Comparison of ENCODE assay signal across 14 cellular contexts in the genomic region with DNA sequence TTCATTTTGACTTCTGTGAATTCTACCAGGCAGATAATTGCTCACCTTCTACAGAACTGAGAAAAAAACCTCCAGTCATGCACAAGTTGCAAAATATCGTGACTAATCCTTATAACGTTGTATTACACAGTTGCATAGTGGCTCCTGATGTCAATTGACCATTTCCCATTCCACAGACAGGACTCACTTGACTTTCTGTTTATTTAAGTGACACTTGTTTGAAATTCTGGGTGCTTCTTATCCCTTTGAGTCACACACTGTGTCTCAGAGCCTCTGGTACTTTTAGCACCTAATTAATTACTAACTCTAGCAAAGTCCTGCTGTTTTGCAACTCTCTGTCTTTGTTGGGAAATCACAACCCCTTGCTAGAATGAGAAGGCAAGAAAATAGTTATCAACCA. TPM values are rescaled to one million over a fixed set of nuclear protein-coding genes. Genes with fewer than 3 reads are reported as not detected.
A peak's percentile ranks its signal among the peaks of the same experiment; 100 is the strongest.
DNase-seq lines count a peak whose midpoint lies in the region; ATAC-seq, FAIRE-seq and TF ChIP-seq lines count a peak whose summit lies in the region.
"Had no signal": no experiment of that assay in that cellular context is flagged by ENCODE, and none has a peak within 500 bp of the region (broad histone marks: within the 10 kb centered on the region; RNA-seq: fewer than 3 reads in every experiment).

No MANE protein-coding gene starts in this region.

- ATAC-seq in HG03378 (IDR thresholded peaks at IDR 0.05; ENCODE audit: unreplicated experiment): no peak

- 60% methylated on average over 2 of the region's 2 CpGs for WGBS in suprapubic skin

- TF ChIP-seq CTCF in RWPE1 (conservative IDR thresholded peaks at IDR 0.05; ENCODE audit: low read depth) (no peak), fibroblast of pulmonary artery (IDR thresholded peaks at IDR 0.05; ENCODE audit: low read length, missing control alignments) (no peak), suprapubic skin (IDR thresholded peaks at IDR 0.05) (no peak)

- H3K27ac ChIP-seq in RWPE1 (no peak overlapping the region), suprapubic skin (no peak overlapping the region)
- H3K27ac ChIP-seq: VCaP had no signal

- no peaks in the 10 kb centered on the region for H3K36me3 ChIP-seq in suprapubic skin

- TF ChIP-seq POLR2A in H54 (IDR thresholded peaks at IDR 0.05; ENCODE audit: low read depth, low read length) (no peak), suprapubic skin (IDR thresholded peaks at IDR 0.05) (no peak)

- no peak overlapping the region for H3K4me3 ChIP-seq in fibroblast of pulmonary artery (replicated peaks; ENCODE audit: low read depth, low read length)
- H3K4me3 ChIP-seq in suprapubic skin: no peak overlapping the region

- H3K27me3 ChIP-seq in suprapubic skin: no peaks in the 10 kb centered on the region

- TF ChIP-seq EP300 in suprapubic skin (IDR thresholded peaks at IDR 0.05): peak; percentile 97

- FAIRE-seq in H54 (lab: Jason Lieb, UNC): peak; percentile 83
- FAIRE-seq: colon, G401.6 had no signal

- POLR2A ChIA-PET in RWPE1 (lab: Yijun Ruan, JAX; ENCODE audit: low non-redundant PET) (no interaction called here), HEK293T (lab: Yijun Ruan, JAX) (no interaction called here)

- no peak for DNase-seq in H54 (ENCODE audit: insufficient read length, low spot score)
- peak; percentile 39 for DNase-seq in RWPE1 (ENCODE audit: low spot score)
- peak; percentile 88 for DNase-seq in fibroblast of pulmonary artery (ENCODE audit: low read depth)
- DNase-seq in suprapubic skin (ENCODE audit: low spot score in 2 of 2): no peak
- DNase-seq in HEK293T (ENCODE audit: extremely low spot score): no peak
- no peak for DNase-seq in C1 segment of cervical spinal cord (lab: John Stamatoyannopoulos, UW)
- DNase-seq: GOT3; natural killer cell; NCI-H1105; stimulated activated CD4-positive, alpha-beta T cell treated with anti-CD3 and anti-CD28 coated beads, Interleukin-12 subunit alpha, Interleukin-12 subunit beta, amount 100 ng/mL, for 4 hours had no signal

- CTCF ChIA-PET in RWPE1 (lab: Yijun Ruan, JAX) (no interaction called here), HEK293T (lab: Yijun Ruan, JAX) (no interaction called here)

- no peaks in the 10 kb centered on the region for H3K4me1 ChIP-seq in suprapubic skin

- no peaks in the 10 kb centered on the region for H3K9me3 ChIP-seq in suprapubic skin

TF ChIP-seq in HEK293T, 16 proteins besides CTCF, POLR2A, EP300 and RAD21:
- no peak for TF ChIP-seq CTBP1 (IDR thresholded peaks at IDR 0.05; ENCODE audit: borderline replicate concordance)
- TF ChIP-seq BHLHE40 (IDR thresholded peaks at IDR 0.05; ENCODE audit: borderline replicate concordance): no peak
- no peak for TF ChIP-seq SP1 (IDR thresholded peaks at IDR 0.05)
- TF ChIP-seq SUZ12 (IDR thresholded peaks at IDR 0.05): no peak
- no peak for TF ChIP-seq FOXA1 (IDR thresholded peaks at IDR 0.05)
- no peak for TF ChIP-seq ARNT (IDR thresholded peaks at IDR 0.05)
- no peak for TF ChIP-seq FOXK2 (IDR thresholded peaks at IDR 0.05)

RNA-seq across cellular contexts. Expression of a gene that starts 16.2 kb away (rescaled TPM):
- 1 to 10 TPM in 2 of 4 donors, under 1 TPM in 2; 0.39 to 3.2 (median 1.1) TPM for total RNA-seq in suprapubic skin
- total RNA-seq: natural killer cell had no signal

Comparison
In these comparisons a context has a peak if more than half of its experiments do, and no peak if none do; other contexts are left out.
1. DNase-seq: peak in RWPE1 (single experiment) and fibroblast of pulmonary artery (single experiment); none in H54 (single experiment), suprapubic skin (0 of 2), HEK293T (single experiment) and C1 segment of cervical spinal cord (0 of 14).